ENCODE assay signal across 9 cellular contexts in genomic region chr1:164659621-164660414, GRCh38.
DNase-seq lines count a peak whose midpoint lies in the region; ATAC-seq, FAIRE-seq and TF ChIP-seq lines count a peak whose summit lies in the region.
"Had no signal": no experiment of that assay in that cellular context is flagged by ENCODE, and none has a peak within 500 bp of the region (broad histone marks: within the 10 kb centered on the region; RNA-seq: fewer than 3 reads in every experiment).

No MANE protein-coding gene starts in this region.

- 12 to 16% methylated on average over 4 of the region's 4 CpGs for WGBS in pancreas, 2 donors
- 82% methylated on average over 3 of the region's 4 CpGs for WGBS in SK-N-SH (ENCODE audit: low lambda C conversion rate)

- H3K27ac ChIP-seq in duodenal mucosa (ENCODE audit: low read depth, low read length) (peak overlapping the region; percentile 51), pancreas (peak overlapping the region; percentile 78 to 91 (median 86)), SK-N-SH (ENCODE audit: low read depth in 2 of 2, low read length in 1 of 2) (no peak overlapping the region; a peak in 1 of 4 replicates)
- H3K27ac ChIP-seq: SJSA1 had no signal

- no peak overlapping the region for H3K4me2 ChIP-seq in SK-N-SH

- no peaks in the 10 kb centered on the region for H3F3A ChIP-seq in SK-N-SH (replicated peaks; ENCODE audit: insufficient read depth)

- DNase-seq in pancreas, result peak in 5 of 6 donors; percentile 78 to 92 (median 88)
- no peak for DNase-seq in NCI-H1694 (lab: John Stamatoyannopoulos, UW)
- no peak for DNase-seq in NCI-H187 (lab: John Stamatoyannopoulos, UW)
- DNase-seq in stimulated activated naive CD4-positive, alpha-beta T cell (lab: John Stamatoyannopoulos, UW), result no peak
- no peak for DNase-seq in SK-N-SH

- peak overlapping the region in 1 of 2 donors; percentile 44 for H3K9ac ChIP-seq in duodenal mucosa (ENCODE audit: low read depth in 1 of 2, low read length in 2 of 2)
- no peak overlapping the region for H3K9ac ChIP-seq in SK-N-SH

- TF ChIP-seq RAD21 in SK-N-SH (IDR thresholded peaks at IDR 0.05; ENCODE audit: low read length), result no peak

- H3K4me3 ChIP-seq in duodenal mucosa (ENCODE audit: low read depth in 1 of 2, low read length in 2 of 2) (peak overlapping the region; percentile 6), pancreas (no peak overlapping the region), SK-N-SH (ENCODE audit: low read depth in 2 of 2, low read length in 1 of 2) (no peak overlapping the region)
- H3K4me3 ChIP-seq: SJSA1 had no signal

- TF ChIP-seq CTCF in pancreas (IDR thresholded peaks at IDR 0.05) (no peak), SK-N-SH (IDR thresholded peaks at IDR 0.05) (no peak)

- intact Hi-C loops in pancreas (cut with DNase I), result loop anchor here in 2 of 3 donors (5.0 to 10.0 kb wide), 2 partner anchors 122 to 125 kb away; no protein-coding TSS in a partner anchor

- H3K36me3 ChIP-seq in duodenal mucosa (ENCODE audit: control insufficient read depth in 1 of 2, insufficient read depth in 2 of 2, low read length in 2 of 2) (no peaks in the 10 kb centered on the region), pancreas (no peaks in the 10 kb centered on the region), SK-N-SH (replicated peaks in 1 of 2; ENCODE audit: control insufficient read depth in 1 of 2, insufficient read depth in 2 of 2, low read length in 1 of 2) (no peaks in the 10 kb centered on the region)
- H3K36me3 ChIP-seq: SJSA1 had no signal

- ATAC-seq in GM18907 (IDR thresholded peaks at IDR 0.05; ENCODE audit: unreplicated experiment), result peak; percentile 28
- peak; percentile 11 for ATAC-seq in HG03378 (IDR thresholded peaks at IDR 0.05; ENCODE audit: unreplicated experiment)
- ATAC-seq in pancreas, result peak; percentile 78 to 86 (median 81)

- POLR2A ChIA-PET in SK-N-SH (lab: Yijun Ruan, JAX), result no interaction called here

- no peak for TF ChIP-seq EP300 in SK-N-SH (IDR thresholded peaks at IDR 0.05; ENCODE audit: borderline replicate concordance in 1 of 2, low read depth in 1 of 2, low read length in 1 of 2)

- H3K4me1 ChIP-seq in duodenal mucosa (ENCODE audit: control insufficient read depth in 1 of 2, insufficient read depth in 2 of 2, low read length in 2 of 2) (peaks cover 43 to 63% of the 10 kb centered on the region in 2 donors), pancreas (peaks cover 75 to 84% (median 82%) of the 10 kb centered on the region in 3 donors), SK-N-SH (ENCODE audit: control insufficient read depth in 1 of 2, insufficient read depth in 2 of 2, low read depth in 1 of 2, low read length in 1 of 2) (no peaks in the 10 kb centered on the region; a peak in 3 of 4 replicates)
- H3K4me1 ChIP-seq: SJSA1 had no signal

- H4K20me1 ChIP-seq in SK-N-SH (ENCODE audit: insufficient read depth), result no peaks in the 10 kb centered on the region

- no peak for FAIRE-seq in pancreas (lab: Jason Lieb, UNC)

- no peaks in the 10 kb centered on the region for H3K9me3 ChIP-seq in duodenal mucosa (ENCODE audit: control insufficient read depth in 1 of 2, low read length in 2 of 2)
- no peaks in the 10 kb centered on the region for H3K9me3 ChIP-seq in pancreas
- H3K9me3 ChIP-seq in SK-N-SH, result no peaks in the 10 kb centered on the region
- H3K9me3 ChIP-seq: SJSA1 had no signal

- no peaks in the 10 kb centered on the region for H3K9me2 ChIP-seq in SK-N-SH

- CTCF ChIA-PET in SK-N-SH (lab: Yijun Ruan, JAX), result interaction anchor here (0.6 to 1.9 kb wide), 5 partner anchors 12 to 224 kb away, joined by 3 to 5 read pairs (median 4); no protein-coding TSS in a partner anchor

- no peak overlapping the region for H2AFZ ChIP-seq in SK-N-SH (ENCODE audit: low read depth)

- no peaks in the 10 kb centered on the region for H3K27me3 ChIP-seq in duodenal mucosa (ENCODE audit: control insufficient read depth in 1 of 2, insufficient read depth in 2 of 2, low read length in 2 of 2)
- no peaks in the 10 kb centered on the region for H3K27me3 ChIP-seq in pancreas
- H3K27me3 ChIP-seq in SK-N-SH (ENCODE audit: insufficient read depth), result no peaks in the 10 kb centered on the region
- H3K27me3 ChIP-seq: SJSA1 had no signal

- no peaks in the 10 kb centered on the region for H3K79me2 ChIP-seq in SK-N-SH (ENCODE audit: insufficient read depth)

TF ChIP-seq in SK-N-SH, 30 proteins besides CTCF, POLR2A, EP300 and RAD21:
- TF ChIP-seq MEF2A (IDR thresholded peaks at IDR 0.05; ENCODE audit: borderline replicate concordance, low read depth), result no peak
- no peak for TF ChIP-seq ZBTB33 (IDR thresholded peaks at IDR 0.05; ENCODE audit: borderline replicate concordance, low read depth)
- no peak for TF ChIP-seq NFIC (IDR thresholded peaks at IDR 0.05; ENCODE audit: borderline replicate concordance)
- TF ChIP-seq NRF1 (IDR thresholded peaks at IDR 0.05; ENCODE audit: low read depth, low read length), result no peak
- TF ChIP-seq CHD2 (IDR thresholded peaks at IDR 0.05; ENCODE audit: low read length, partially characterized antibody), result no peak
- TF ChIP-seq FOSL2 (IDR thresholded peaks at IDR 0.05; ENCODE audit: borderline replicate concordance, low read depth), result no peak
- TF ChIP-seq USF1 (IDR thresholded peaks at IDR 0.05; ENCODE audit: borderline replicate concordance, low read depth), result no peak
- TF ChIP-seq TEAD4 (IDR thresholded peaks at IDR 0.05; ENCODE audit: borderline replicate concordance, insufficient read depth), result no peak
- TF ChIP-seq RXRA (IDR thresholded peaks at IDR 0.05; ENCODE audit: borderline replicate concordance, low read depth), result no peak
- no peak for TF ChIP-seq FOXM1 (IDR thresholded peaks at IDR 0.05; ENCODE audit: low read depth)
- TF ChIP-seq MXI1 (IDR thresholded peaks at IDR 0.05; ENCODE audit: low read depth, low read length), result no peak
- no peak for TF ChIP-seq GABPA (IDR thresholded peaks at IDR 0.05; ENCODE audit: low read depth)
- TF ChIP-seq EZH2phosphoT487 (IDR thresholded peaks at IDR 0.05; ENCODE audit: borderline replicate concordance, low read depth), result no peak
- TF ChIP-seq IRF3 (IDR thresholded peaks at IDR 0.05; ENCODE audit: low read depth, low read length), result no peak
- no peak for TF ChIP-seq RFX5 (IDR thresholded peaks at IDR 0.05; ENCODE audit: low read length)
- no peak for TF ChIP-seq TAF1 (IDR thresholded peaks at IDR 0.05; ENCODE audit: borderline replicate concordance, low read depth, low read length)

Comparison
In these comparisons a context has a peak if more than half of its experiments do, and no peak if none do; other contexts are left out.
1. ATAC-seq: peak in every context shown above with its lines; median percentile 81 in pancreas; 28 in GM18907; 11 in HG03378.
2. H3K27ac ChIP-seq: peak in duodenal mucosa (single experiment) and pancreas (4 of 4); none in SK-N-SH (0 of 2).
3. H3K4me3 ChIP-seq: peak in duodenal mucosa (2 of 2); none in pancreas (0 of 4) and SK-N-SH (0 of 2).
4. DNase-seq: peak in pancreas (5 of 6); none in NCI-H1694 (single experiment), NCI-H187 (0 of 2), stimulated activated naive CD4-positive, alpha-beta T cell (0 of 6) and SK-N-SH (single experiment).